22 cellular contexts compared by ENCODE assay signal in the genomic region with DNA sequence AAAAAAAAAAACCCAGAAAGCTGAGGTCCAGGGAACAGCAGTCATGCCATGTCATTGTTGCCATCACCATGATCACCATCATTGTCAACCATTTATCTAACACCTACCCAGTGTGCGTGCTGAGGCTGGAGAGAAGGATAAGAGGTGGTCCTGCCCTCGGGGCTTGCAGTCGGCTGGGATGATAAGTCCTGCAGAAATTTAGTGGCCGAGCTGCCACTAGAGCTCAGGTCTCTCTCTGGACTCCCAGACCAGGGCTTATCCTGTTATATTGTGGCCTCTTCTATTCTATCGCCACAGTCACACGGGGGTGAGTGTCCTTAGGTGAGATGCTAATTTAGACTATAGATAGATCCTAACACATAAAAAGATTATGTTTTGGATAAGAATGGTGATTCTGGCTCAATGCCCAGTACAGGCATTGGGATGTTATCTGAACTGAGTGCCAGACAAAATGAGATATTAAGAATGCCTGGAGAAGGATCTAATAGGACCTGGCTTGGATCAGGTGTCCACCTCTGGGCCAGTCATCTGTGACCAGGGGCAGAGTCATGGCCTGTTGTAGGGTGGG.
"Had no signal": no experiment of that assay in that cellular context is flagged by ENCODE, and none has a peak within 500 bp of the region (broad histone marks: within the 10 kb centered on the region; RNA-seq: fewer than 3 reads in every experiment).

No MANE protein-coding gene starts in this region.

- H2AFZ ChIP-seq: parathyroid adenoma had no signal

- H3K9me3 Mint-ChIP-seq: activated naive CD4-positive, alpha-beta T cell treated with anti-CD3 and anti-CD28 coated beads, Interleukin-2, amount 50 U/mL, for 72 hours; activated T-cell treated with anti-CD3 and anti-CD28 coated beads, Interleukin-2, amount 50 U/mL, for 24 hours; effector memory CD8-positive, alpha-beta T cell; naive B cell; stimulated activated naive CD8-positive, alpha-beta T cell treated with anti-CD3 and anti-CD28 coated beads, Interleukin-15, Interleukin-2, amounts not matched to agents 100 ng/mL and 50 ng/mL, for 24 hours; T-helper 2 cell treated with Interferon-gamma antibody and Interleukin-4, amounts not matched to agents 5 μg/mL and 100 μg/mL, for 36 hours had no signal

- H3K4me1 ChIP-seq: gastrocnemius medialis, parathyroid adenoma, spleen had no signal

- ATAC-seq: activated CD4-positive, CD25-positive, alpha-beta regulatory T cell treated with anti-CD3 and anti-CD28 coated beads, Interleukin-2, amount 50 U/mL, for 24 hours; activated naive CD4-positive, alpha-beta T cell treated with anti-CD3 and anti-CD28 coated beads, Interleukin-2, amount 50 U/mL, for 72 hours; effector memory CD8-positive, alpha-beta T cell; gastrocnemius medialis; heart right ventricle had no signal

- H3K4me3 ChIP-seq: gastrocnemius medialis, heart right ventricle, lung, sigmoid colon, spleen, suprapubic skin had no signal

- H3K9ac ChIP-seq: parathyroid adenoma had no signal

- H3K4me1 Mint-ChIP-seq: naive B cell had no signal

- H3K36me3 ChIP-seq: gastrocnemius medialis, heart right ventricle, sigmoid colon, spleen, suprapubic skin had no signal

- H3K36me3 Mint-ChIP-seq: activated naive CD4-positive, alpha-beta T cell treated with anti-CD3 and anti-CD28 coated beads, Interleukin-2, amount 50 U/mL, for 72 hours; naive B cell had no signal

- H3K79me2 ChIP-seq: parathyroid adenoma had no signal

- H3K27ac Mint-ChIP-seq: activated naive CD4-positive, alpha-beta T cell treated with anti-CD3 and anti-CD28 coated beads, Interleukin-2, amount 50 U/mL, for 72 hours; activated T-cell treated with anti-CD3 and anti-CD28 coated beads, Interleukin-2, amount 50 U/mL, for 24 hours; stimulated activated naive CD8-positive, alpha-beta T cell treated with anti-CD3 and anti-CD28 coated beads, Interleukin-15, Interleukin-2, amounts not matched to agents 100 ng/mL and 50 ng/mL, for 24 hours; T-helper 2 cell treated with Interferon-gamma antibody and Interleukin-4, amounts not matched to agents 5 μg/mL and 100 μg/mL, for 36 hours had no signal

- H3K27me3 Mint-ChIP-seq: effector memory CD8-positive, alpha-beta T cell; stimulated activated naive CD8-positive, alpha-beta T cell treated with anti-CD3 and anti-CD28 coated beads, Interleukin-15, Interleukin-2, amounts not matched to agents 100 ng/mL and 50 ng/mL, for 24 hours had no signal

- DNase-seq: activated CD4-positive, alpha-beta T cell treated with anti-CD3 and anti-CD28 coated beads, Interleukin-2, amount 50 U/mL, for 4 hours; activated effector memory CD4-positive, alpha-beta T cell treated with Interleukin-2 at 50 U/mL for 16 hours; activated T-cell treated with anti-CD3 and anti-CD28 coated beads, Interleukin-2, amount 50 U/mL, for 24 hours; amygdala; cerebellar nuclear complex; dermis blood vessel endothelial cell; effector memory CD8-positive, alpha-beta T cell; gastrocnemius medialis; heart right ventricle; midbrain; naive B cell; sigmoid colon; spleen; trophoblast cell had no signal

- H3K9me3 ChIP-seq: gastrocnemius medialis, heart right ventricle, sigmoid colon, suprapubic skin had no signal

- H3K4me3 Mint-ChIP-seq: activated T-cell treated with anti-CD3 and anti-CD28 coated beads, Interleukin-2, amount 50 U/mL, for 24 hours; effector memory CD8-positive, alpha-beta T cell; naive B cell; stimulated activated naive CD8-positive, alpha-beta T cell treated with anti-CD3 and anti-CD28 coated beads, Interleukin-15, Interleukin-2, amounts not matched to agents 100 ng/mL and 50 ng/mL, for 24 hours; T-helper 2 cell treated with Interferon-gamma antibody and Interleukin-4, amounts not matched to agents 5 μg/mL and 100 μg/mL, for 36 hours had no signal

- H3K27ac ChIP-seq: epithelial cell of prostate, gastrocnemius medialis, heart right ventricle, parathyroid adenoma, sigmoid colon, spleen, suprapubic skin had no signal

- H3K27me3 ChIP-seq: gastrocnemius medialis, heart right ventricle, sigmoid colon, spleen, suprapubic skin had no signal
